In the genomic region with DNA sequence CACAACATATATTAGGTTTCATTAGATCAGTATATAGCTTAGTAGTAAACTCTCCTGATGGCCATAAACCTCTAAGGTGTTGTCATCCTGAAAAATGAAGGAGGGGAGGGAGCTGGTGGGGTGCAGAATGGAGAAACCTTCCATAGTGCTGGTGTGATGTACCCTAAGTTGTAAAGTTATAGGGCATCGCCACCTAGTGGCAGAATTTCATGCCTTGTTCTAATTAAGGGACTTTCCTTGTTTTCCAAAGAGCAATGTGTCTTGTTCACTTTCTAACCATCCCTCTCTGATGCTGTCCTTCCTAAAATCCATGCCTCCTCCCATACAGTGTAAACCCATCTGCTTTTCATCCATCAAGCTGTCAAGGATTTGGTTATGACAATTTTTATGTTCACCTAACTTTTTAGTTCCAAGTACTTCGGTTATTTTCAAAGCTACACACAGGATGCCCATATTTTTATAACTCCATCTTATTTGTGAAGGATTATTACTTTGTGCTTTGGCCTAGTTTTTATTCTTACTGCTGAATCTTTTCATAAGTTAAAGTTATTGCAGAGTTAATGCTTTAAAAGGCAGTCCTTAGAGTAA, we compare ENCODE assay signal across 8 cellular contexts. TPM values are rescaled to one million over a fixed set of nuclear protein-coding genes. Genes with fewer than 3 reads are reported as not detected.
DNase-seq lines count a peak whose midpoint lies in the region; ATAC-seq and TF ChIP-seq lines count a peak whose summit lies in the region.

No MANE protein-coding gene starts in this region.

- H3K27me3 ChIP-seq in neural cell (ENCODE audit: insufficient read depth, low read depth, low read length): no peaks in the 10 kb centered on the region
- H3K27me3 ChIP-seq in upper lobe of right lung: no peaks in the 10 kb centered on the region

- H2AFZ ChIP-seq in neural cell (ENCODE audit: low read depth, low read length): no peak overlapping the region

- CTCF ChIA-PET in Calu3 (lab: Charles Lee): no interaction called here
- CTCF ChIA-PET in activated CD8-positive, alpha-beta T cell treated with anti-CD3 and anti-CD28 coated beads, Interleukin-2, amount 10 ng/mL, durations not matched to agents 7 days and 5 days (lab: Charles Lee): interaction anchor here (0.7 to 1.7 kb wide), 6 partner anchors 16 to 516 kb away, joined by 3 to 13 read pairs (median 4); no protein-coding TSS in a partner anchor

- peaks cover 26% of the 10 kb centered on the region for H3K36me3 Mint-ChIP-seq in Calu3 (ENCODE audit: insufficient read depth, unreplicated experiment)
- H3K36me3 Mint-ChIP-seq in activated CD8-positive, alpha-beta T cell treated with anti-CD3 and anti-CD28 coated beads, Interleukin-2, amount 10 ng/mL, durations not matched to agents 7 days and 5 days (ENCODE audit: low read depth): peaks cover 20% of the 10 kb centered on the region

- no peak overlapping the region for H3K4me3 Mint-ChIP-seq in Calu3 (ENCODE audit: low read depth, unreplicated experiment)
- no peak overlapping the region for H3K4me3 Mint-ChIP-seq in activated CD8-positive, alpha-beta T cell treated with anti-CD3 and anti-CD28 coated beads, Interleukin-2, amount 10 ng/mL, durations not matched to agents 7 days and 5 days

- H3K9ac ChIP-seq in neural cell (ENCODE audit: low read length): no peak overlapping the region

- H3K4me2 ChIP-seq in neural cell (ENCODE audit: low read length): no peak overlapping the region

- POLR2A ChIA-PET in activated CD8-positive, alpha-beta T cell treated with anti-CD3 and anti-CD28 coated beads, Interleukin-2, amount 10 ng/mL, durations not matched to agents 7 days and 5 days (lab: Charles Lee): no interaction called here

- H3K36me3 ChIP-seq in neural cell (ENCODE audit: insufficient read depth, low read length) (no peaks in the 10 kb centered on the region), upper lobe of right lung (no peaks in the 10 kb centered on the region)

- no TSS peak for BruUV-seq in Calu3 (replicated peaks; lab: Mats Ljungman, UMichigan)

- H3K4me3 ChIP-seq in epithelial cell of esophagus (ENCODE audit: low read length): no peak overlapping the region
- no peak overlapping the region for H3K4me3 ChIP-seq in neural cell (ENCODE audit: low read length)
- H3K4me3 ChIP-seq in upper lobe of right lung: no peak overlapping the region

- H3F3A ChIP-seq in neural cell (ENCODE audit: insufficient read depth, low read length, poor library complexity, severe bottlenecking): no peaks in the 10 kb centered on the region

- H3K9me3 ChIP-seq in neural cell (ENCODE audit: low read length) (no peaks in the 10 kb centered on the region), upper lobe of right lung (no peaks in the 10 kb centered on the region)

- TF ChIP-seq EP300 in neural cell (conservative IDR thresholded peaks at IDR 0.05; ENCODE audit: poor library complexity, severe bottlenecking): no peak

- no peaks in the 10 kb centered on the region for H4K20me1 ChIP-seq in neural cell (ENCODE audit: insufficient read depth)

- intact Hi-C loops in Calu3 (cut with micrococcal nuclease; ENCODE audit: unreplicated experiment) (no loop called here), upper lobe of right lung (cut with DNase I) (no loop called here)

- TF ChIP-seq RAD21 in neural cell (conservative IDR thresholded peaks at IDR 0.05): peak; percentile 37

- H3K27me3 Mint-ChIP-seq in Calu3 (ENCODE audit: unreplicated experiment): no peaks in the 10 kb centered on the region
- no peaks in the 10 kb centered on the region for H3K27me3 Mint-ChIP-seq in activated CD8-positive, alpha-beta T cell treated with anti-CD3 and anti-CD28 coated beads, Interleukin-2, amount 10 ng/mL, durations not matched to agents 7 days and 5 days (ENCODE audit: low read depth)

- H3K4me1 ChIP-seq in upper lobe of right lung: peaks cover under 1% of the 10 kb centered on the region

- TF ChIP-seq CTCF in Calu3 (IDR thresholded peaks at IDR 0.05; ENCODE audit: unreplicated experiment) (no peak), epithelial cell of esophagus (IDR thresholded peaks at IDR 0.05; ENCODE audit: insufficient read depth, low read depth, low read length, missing control alignments) (peak; percentile 55), neural cell (IDR thresholded peaks at IDR 0.05; ENCODE audit: poor library complexity, severe bottlenecking) (peak; percentile 60), upper lobe of right lung (IDR thresholded peaks at IDR 0.05) (peak; percentile 56)

- peaks cover 19% of the 10 kb centered on the region for H3K79me2 ChIP-seq in neural cell (replicated peaks; ENCODE audit: insufficient read depth, low read length)

- ATAC-seq in GM21447 (IDR thresholded peaks at IDR 0.05; ENCODE audit: unreplicated experiment) (peak; percentile 42), upper lobe of right lung (peak; percentile 75)
- no peak for ATAC-seq in activated CD8-positive, alpha-beta T cell treated with anti-CD3 and anti-CD28 coated beads, Interleukin-2, amount 10 ng/mL, durations not matched to agents 7 days and 5 days

- no peak overlapping the region for H3K27ac Mint-ChIP-seq in Calu3 (ENCODE audit: unreplicated experiment)
- no peak overlapping the region for H3K27ac Mint-ChIP-seq in activated CD8-positive, alpha-beta T cell treated with anti-CD3 and anti-CD28 coated beads, Interleukin-2, amount 10 ng/mL, durations not matched to agents 7 days and 5 days

- H3K9me2 ChIP-seq in neural cell (ENCODE audit: insufficient read depth, low read length): no peaks in the 10 kb centered on the region

- DNase-seq in Calu3 (peak; percentile 58), NCI-H345 (lab: John Stamatoyannopoulos, UW) (peak; percentile 64), epithelial cell of esophagus (ENCODE audit: low read depth) (peak; percentile 53), upper lobe of right lung (no peak), HuH-7.5 (ENCODE audit: low spot score) (no peak)
- DNase-seq in activated CD8-positive, alpha-beta T cell treated with anti-CD3 and anti-CD28 coated beads, Interleukin-2, amount 10 ng/mL, durations not matched to agents 7 days and 5 days: peak; percentile 70

- peaks cover 8% of the 10 kb centered on the region for H3K9me3 Mint-ChIP-seq in Calu3 (ENCODE audit: low read depth, unreplicated experiment)
- H3K9me3 Mint-ChIP-seq in activated CD8-positive, alpha-beta T cell treated with anti-CD3 and anti-CD28 coated beads, Interleukin-2, amount 10 ng/mL, durations not matched to agents 7 days and 5 days (ENCODE audit: insufficient read depth): no peaks in the 10 kb centered on the region

- no peak overlapping the region for H3K27ac ChIP-seq in neural cell (ENCODE audit: low read length)
- H3K27ac ChIP-seq in upper lobe of right lung: no peak overlapping the region

- H3K4me1 Mint-ChIP-seq in Calu3 (ENCODE audit: low read depth, unreplicated experiment): peaks cover 9% of the 10 kb centered on the region
- peaks cover 16% of the 10 kb centered on the region for H3K4me1 Mint-ChIP-seq in activated CD8-positive, alpha-beta T cell treated with anti-CD3 and anti-CD28 coated beads, Interleukin-2, amount 10 ng/mL, durations not matched to agents 7 days and 5 days (ENCODE audit: low read depth)

TF ChIP-seq in neural cell, 6 proteins besides CTCF, POLR2A, EP300 and RAD21:
- no peak for TF ChIP-seq MXI1 (conservative IDR thresholded peaks at IDR 0.05; ENCODE audit: poor library complexity, severe bottlenecking)
- TF ChIP-seq POLR2AphosphoS5 (IDR thresholded peaks at IDR 0.05): no peak
- no peak for TF ChIP-seq EZH2 (IDR thresholded peaks at IDR 0.05; ENCODE audit: borderline replicate concordance, insufficient read depth, low read length, poor library complexity, severe bottlenecking)
- no peak for TF ChIP-seq TAF1 (IDR thresholded peaks at IDR 0.05; ENCODE audit: low read depth)
- TF ChIP-seq SMC3 (conservative IDR thresholded peaks at IDR 0.05; ENCODE audit: poor library complexity): peak; percentile 52

RNA-seq across cellular contexts. Expression of a gene that starts 4.5 kb away (rescaled TPM):
- total RNA-seq in Calu3 (2022): 57.1 and 65.0 TPM in 2 replicates
- 10 to 100 TPM; 28.6 to 31.2 TPM for total RNA-seq in activated CD8-positive, alpha-beta T cell treated with anti-CD3 and anti-CD28 coated beads, Interleukin-2, amount 10 ng/mL, durations not matched to agents 7 days and 5 days
- polyA plus RNA-seq in neural cell: 29.7 and 29.8 TPM in 2 replicates
- 24.6 and 26.7 TPM in 2 replicates for polyA minus RNA-seq in neural cell
- total RNA-seq in upper lobe of right lung: 30.7 TPM

Comparison
In these comparisons a context has a peak if more than half of its experiments do, and no peak if none do; other contexts are left out.
1. DNase-seq: peak in Calu3 (single experiment), NCI-H345 (single experiment), activated CD8-positive, alpha-beta T cell treated with anti-CD3 and anti-CD28 coated beads, Interleukin-2, amount 10 ng/mL, durations not matched to agents 7 days and 5 days (single experiment) and epithelial cell of esophagus (single experiment); none in upper lobe of right lung (single experiment) and HuH-7.5 (single experiment).